ENCODE assay signal across 9 cellular contexts in the genomic region with DNA sequence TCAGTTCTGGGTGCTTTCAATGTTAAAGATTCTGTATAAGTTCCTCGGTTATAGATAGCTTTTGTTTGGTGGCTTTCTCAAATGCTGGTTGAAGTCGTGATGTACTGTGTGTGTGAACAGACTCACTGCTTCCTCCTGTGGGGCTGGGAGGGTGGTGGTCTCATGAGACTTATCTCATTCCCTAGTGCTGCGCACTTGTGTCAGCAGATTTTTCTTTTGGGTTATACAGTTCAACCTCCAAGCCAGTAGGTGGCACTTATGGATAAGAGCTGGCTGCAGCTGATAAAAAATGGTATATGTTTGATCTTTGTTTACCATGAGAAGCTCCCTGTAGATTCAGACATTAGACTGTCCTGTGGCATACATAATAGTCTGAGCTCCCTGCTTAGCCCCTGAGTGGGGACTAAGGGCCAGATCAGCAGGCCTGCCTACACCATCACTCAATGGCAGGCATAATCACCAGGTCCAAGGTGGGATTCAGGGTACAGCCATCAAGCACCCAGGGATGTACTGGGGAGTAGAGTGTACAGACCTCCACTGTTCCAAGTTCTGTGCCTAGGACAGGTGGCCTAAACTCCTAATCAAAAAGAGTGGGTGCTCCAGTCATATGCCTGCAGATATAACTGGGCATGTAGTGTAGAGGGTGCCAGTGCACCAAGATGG.
A peak's percentile ranks its signal among the peaks of the same experiment; 100 is the strongest.
DNase-seq lines count a peak whose midpoint lies in the region; ATAC-seq and TF ChIP-seq lines count a peak whose summit lies in the region.
"Had no signal": no experiment of that assay in that cellular context is flagged by ENCODE, and none has a peak within 500 bp of the region (broad histone marks: within the 10 kb centered on the region; RNA-seq: fewer than 3 reads in every experiment).

No MANE protein-coding gene starts in this region.

- H3K27ac ChIP-seq in aorta (ENCODE audit: low read depth in 1 of 2, low read length in 2 of 2) (no peak overlapping the region), suprapubic skin (no peak overlapping the region)
- H3K27ac ChIP-seq: upper lobe of left lung had no signal

- no peak for TF ChIP-seq POLR2A in suprapubic skin (IDR thresholded peaks at IDR 0.05)

- H3K4me3 Mint-ChIP-seq in activated CD8-positive, alpha-beta T cell treated with anti-CD3 and anti-CD28 coated beads for 36 hours, result no peak overlapping the region
- H3K4me3 Mint-ChIP-seq in activated CD8-positive, alpha-beta T cell treated with anti-CD3 and anti-CD28 coated beads, Interleukin-2, amount 10 ng/mL, durations not matched to agents 7 days and 5 days, result no peak overlapping the region
- H3K4me3 Mint-ChIP-seq in WTC11, result no peak overlapping the region

- TF ChIP-seq EP300 in suprapubic skin (IDR thresholded peaks at IDR 0.05), result no peak

- H3K4me1 Mint-ChIP-seq in activated CD8-positive, alpha-beta T cell treated with anti-CD3 and anti-CD28 coated beads for 36 hours (ENCODE audit: low read depth), result no peaks in the 10 kb centered on the region
- no peaks in the 10 kb centered on the region for H3K4me1 Mint-ChIP-seq in activated CD8-positive, alpha-beta T cell treated with anti-CD3 and anti-CD28 coated beads, Interleukin-2, amount 10 ng/mL, durations not matched to agents 7 days and 5 days (ENCODE audit: low read depth)
- no peaks in the 10 kb centered on the region for H3K4me1 Mint-ChIP-seq in WTC11

- 81 to 87% methylated on average over 3 of the region's 3 CpGs for WGBS in aorta, 2 donors
- 81% methylated on average over 3 of the region's 3 CpGs for WGBS in suprapubic skin

- H3K9me3 ChIP-seq in aorta (ENCODE audit: control insufficient read depth, low read length), result no peaks in the 10 kb centered on the region
- H3K9me3 ChIP-seq in suprapubic skin, result no peaks in the 10 kb centered on the region
- H3K9me3 ChIP-seq: upper lobe of left lung had no signal

- CTCF ChIA-PET in activated CD8-positive, alpha-beta T cell treated with anti-CD3 and anti-CD28 coated beads for 36 hours (lab: Charles Lee), result interaction anchor here (0.6 to 1.6 kb wide), 2 partner anchors 147 to 160 kb away, joined by 3 to 10 read pairs; no protein-coding TSS in a partner anchor
- CTCF ChIA-PET in activated CD8-positive, alpha-beta T cell treated with anti-CD3 and anti-CD28 coated beads, Interleukin-2, amount 10 ng/mL, durations not matched to agents 7 days and 5 days (lab: Charles Lee), result interaction anchor here (0.8 to 1.7 kb wide), 5 partner anchors 32 to 362 kb away, joined by 3 to 6 read pairs (median 4); no protein-coding TSS in a partner anchor
- CTCF ChIA-PET in WTC11 (lab: Charles Lee), result interaction anchor here (0.8 to 1.2 kb wide), 5 partner anchors 12 to 307 kb away, joined by 3 to 4 read pairs (median 3); no protein-coding TSS in a partner anchor

- H3K27me3 Mint-ChIP-seq in activated CD8-positive, alpha-beta T cell treated with anti-CD3 and anti-CD28 coated beads for 36 hours, result peaks cover 1% of the 10 kb centered on the region
- peaks cover 11% of the 10 kb centered on the region for H3K27me3 Mint-ChIP-seq in activated CD8-positive, alpha-beta T cell treated with anti-CD3 and anti-CD28 coated beads, Interleukin-2, amount 10 ng/mL, durations not matched to agents 7 days and 5 days (ENCODE audit: low read depth)
- H3K27me3 Mint-ChIP-seq in WTC11 (ENCODE audit: low read depth), result no peaks in the 10 kb centered on the region; the same call in 1 of the 2 replicates

- ATAC-seq in activated CD8-positive, alpha-beta T cell treated with anti-CD3 and anti-CD28 coated beads for 36 hours, result peak; percentile 39
- no peak for ATAC-seq in activated CD8-positive, alpha-beta T cell treated with anti-CD3 and anti-CD28 coated beads, Interleukin-2, amount 10 ng/mL, durations not matched to agents 7 days and 5 days
- ATAC-seq in HG02981 (IDR thresholded peaks at IDR 0.05; ENCODE audit: unreplicated experiment), result peak; percentile 74
- ATAC-seq in WTC11, result peak; percentile 91
- ATAC-seq in stimulated activated naive CD8-positive, alpha-beta T cell treated with anti-CD3 and anti-CD28 coated beads, Interleukin-15, Interleukin-2, amounts not matched to agents 100 U/mL and 50 U/mL, for 24 hours, result peak; percentile 32
- no peak for ATAC-seq in left lobe of liver
- ATAC-seq in aorta (ENCODE audit: low FRiP score), result no peak

- POLR2A ChIA-PET in activated CD8-positive, alpha-beta T cell treated with anti-CD3 and anti-CD28 coated beads for 36 hours (lab: Charles Lee), result no interaction called here
- POLR2A ChIA-PET in activated CD8-positive, alpha-beta T cell treated with anti-CD3 and anti-CD28 coated beads, Interleukin-2, amount 10 ng/mL, durations not matched to agents 7 days and 5 days (lab: Charles Lee), result no interaction called here
- POLR2A ChIA-PET in WTC11 (lab: Charles Lee), result interaction anchor here (0.5 kb wide), 1 partner anchor 138 kb away, joined by 5 read pairs; no protein-coding TSS in a partner anchor

- no peaks in the 10 kb centered on the region for H3K36me3 ChIP-seq in aorta (ENCODE audit: control insufficient read depth in 1 of 2, insufficient read depth in 2 of 2, low read length in 1 of 2)
- H3K36me3 ChIP-seq in suprapubic skin, result no peaks in the 10 kb centered on the region
- H3K36me3 ChIP-seq: upper lobe of left lung had no signal

- no peak overlapping the region for H3K27ac Mint-ChIP-seq in activated CD8-positive, alpha-beta T cell treated with anti-CD3 and anti-CD28 coated beads for 36 hours
- H3K27ac Mint-ChIP-seq in activated CD8-positive, alpha-beta T cell treated with anti-CD3 and anti-CD28 coated beads, Interleukin-2, amount 10 ng/mL, durations not matched to agents 7 days and 5 days, result no peak overlapping the region
- no peak overlapping the region for H3K27ac Mint-ChIP-seq in WTC11

- no peaks in the 10 kb centered on the region for H3K27me3 ChIP-seq in aorta (ENCODE audit: control insufficient read depth in 1 of 2, insufficient read depth in 2 of 2, low read length in 1 of 2)
- H3K27me3 ChIP-seq in suprapubic skin, result no peaks in the 10 kb centered on the region
- H3K27me3 ChIP-seq: upper lobe of left lung had no signal

- H3K4me1 ChIP-seq in aorta (ENCODE audit: control insufficient read depth in 1 of 2, insufficient read depth in 2 of 2, low read length in 2 of 2) (no peaks in the 10 kb centered on the region), suprapubic skin (no peaks in the 10 kb centered on the region)
- H3K4me1 ChIP-seq: upper lobe of left lung had no signal

- no peaks in the 10 kb centered on the region for H3K36me3 Mint-ChIP-seq in activated CD8-positive, alpha-beta T cell treated with anti-CD3 and anti-CD28 coated beads for 36 hours (ENCODE audit: low read depth)
- no peaks in the 10 kb centered on the region for H3K36me3 Mint-ChIP-seq in activated CD8-positive, alpha-beta T cell treated with anti-CD3 and anti-CD28 coated beads, Interleukin-2, amount 10 ng/mL, durations not matched to agents 7 days and 5 days (ENCODE audit: low read depth)
- H3K36me3 Mint-ChIP-seq in WTC11, result no peaks in the 10 kb centered on the region

- no peak for DNase-seq in activated CD8-positive, alpha-beta T cell treated with anti-CD3 and anti-CD28 coated beads for 36 hours
- no peak for DNase-seq in activated CD8-positive, alpha-beta T cell treated with anti-CD3 and anti-CD28 coated beads, Interleukin-2, amount 10 ng/mL, durations not matched to agents 7 days and 5 days
- DNase-seq in WTC11 (ENCODE audit: low spot score) (no peak), left lobe of liver (ENCODE audit: low spot score) (no peak), aorta (no peak), suprapubic skin (ENCODE audit: low spot score in 2 of 2) (no peak)
- no peak for DNase-seq in stimulated activated naive CD8-positive, alpha-beta T cell treated with anti-CD3 and anti-CD28 coated beads, Interleukin-15, Interleukin-2, amounts not matched to agents 100 U/mL and 50 U/mL, for 24 hours
- DNase-seq: upper lobe of left lung had no signal

- no peaks in the 10 kb centered on the region for H3K9me3 Mint-ChIP-seq in activated CD8-positive, alpha-beta T cell treated with anti-CD3 and anti-CD28 coated beads for 36 hours
- no peaks in the 10 kb centered on the region for H3K9me3 Mint-ChIP-seq in activated CD8-positive, alpha-beta T cell treated with anti-CD3 and anti-CD28 coated beads, Interleukin-2, amount 10 ng/mL, durations not matched to agents 7 days and 5 days (ENCODE audit: insufficient read depth)
- peaks cover 15% of the 10 kb centered on the region for H3K9me3 Mint-ChIP-seq in WTC11

- no peak overlapping the region for H3K4me3 ChIP-seq in aorta (ENCODE audit: low read length in 2 of 2)
- no peak overlapping the region for H3K4me3 ChIP-seq in suprapubic skin
- H3K4me3 ChIP-seq: upper lobe of left lung had no signal

- intact Hi-C loops in activated CD8-positive, alpha-beta T cell treated with anti-CD3 and anti-CD28 coated beads for 36 hours (cut with micrococcal nuclease), result no loop called here
- intact Hi-C loops in aorta (cut with DNase I), result loop anchor here (5.0 kb wide), 1 partner anchor 146 kb away; no protein-coding TSS in a partner anchor

- peak; percentile 40 for TF ChIP-seq CTCF in activated CD8-positive, alpha-beta T cell treated with anti-CD3 and anti-CD28 coated beads for 36 hours (IDR thresholded peaks at IDR 0.05)
- TF ChIP-seq CTCF in WTC11 (IDR thresholded peaks at IDR 0.05) (no peak), suprapubic skin (IDR thresholded peaks at IDR 0.05) (no peak)

TF ChIP-seq in WTC11, 78 proteins besides CTCF, POLR2A, EP300 and RAD21:
- TF ChIP-seq MAX (CRISPR knock-in tag; IDR thresholded peaks at IDR 0.05), result no peak
- TF ChIP-seq PREB (CRISPR knock-in tag; IDR thresholded peaks at IDR 0.05; ENCODE audit: borderline replicate concordance), result no peak
- TF ChIP-seq SOX15 (CRISPR knock-in tag; IDR thresholded peaks at IDR 0.05), result no peak
- TF ChIP-seq SMAD4 (CRISPR knock-in tag; IDR thresholded peaks at IDR 0.05), result no peak

Comparison
In these comparisons a context has a peak if more than half of its experiments do, and no peak if none do; other contexts are left out.
1. ATAC-seq: peak in activated CD8-positive, alpha-beta T cell treated with anti-CD3 and anti-CD28 coated beads for 36 hours (single experiment), HG02981 (single experiment), WTC11 (single experiment) and stimulated activated naive CD8-positive, alpha-beta T cell treated with anti-CD3 and anti-CD28 coated beads, Interleukin-15, Interleukin-2, amounts not matched to agents 100 U/mL and 50 U/mL, for 24 hours (single experiment); none in activated CD8-positive, alpha-beta T cell treated with anti-CD3 and anti-CD28 coated beads, Interleukin-2, amount 10 ng/mL, durations not matched to agents 7 days and 5 days (single experiment), left lobe of liver (single experiment) and aorta (single experiment).